Comparison of ENCODE assay signal across 8 cellular contexts in the genomic region with DNA sequence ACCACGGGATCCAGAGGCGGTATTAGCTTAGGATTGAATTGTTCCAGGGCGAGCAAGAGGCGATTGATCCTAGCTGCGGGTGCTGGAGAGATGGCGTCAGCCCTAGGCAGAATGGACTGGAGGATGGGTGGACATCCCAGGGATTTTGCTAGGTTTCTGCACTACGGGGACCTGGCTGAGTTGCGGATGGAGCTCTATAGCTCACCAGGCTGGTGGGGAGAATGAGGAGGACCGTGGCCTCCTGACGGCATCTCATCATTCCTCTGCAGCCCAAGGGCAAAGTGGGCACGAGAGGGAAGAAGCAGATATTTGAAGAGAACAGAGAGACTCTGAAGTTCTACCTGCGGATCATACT. TPM values are rescaled to one million over a fixed set of nuclear protein-coding genes. Genes with fewer than 3 reads are reported as not detected.
A peak's percentile ranks its signal among the peaks of the same experiment; 100 is the strongest.
DNase-seq lines count a peak whose midpoint lies in the region; ATAC-seq and TF ChIP-seq lines count a peak whose summit lies in the region.

No MANE protein-coding gene starts in this region.

- peak overlapping the region; percentile 25 to 89 (median 84) for H3K27ac ChIP-seq in gastroesophageal sphincter

- no peaks in the 10 kb centered on the region for H3K9me3 ChIP-seq in gastroesophageal sphincter

- no peaks in the 10 kb centered on the region for H3K27me3 ChIP-seq in gastroesophageal sphincter

- ATAC-seq in gastroesophageal sphincter (no peak), GM21381 (IDR thresholded peaks at IDR 0.05; ENCODE audit: unreplicated experiment) (no peak), HG03108 (IDR thresholded peaks at IDR 0.05; ENCODE audit: unreplicated experiment) (no peak)

- TF ChIP-seq POLR2A in gastroesophageal sphincter (IDR thresholded peaks at IDR 0.05) = no peak

- TF ChIP-seq CTCF in GM12875 (IDR thresholded peaks at IDR 0.05; ENCODE audit: borderline replicate concordance, insufficient read depth, low read depth, low read length) (no peak), WI38 (IDR thresholded peaks at IDR 0.05; ENCODE audit: low read depth, low read length) (no peak), gastroesophageal sphincter (IDR thresholded peaks at IDR 0.05) (no peak)

- WGBS in gastroesophageal sphincter (ENCODE audit: low coverage in 1 of 2), 2 donors = 3 to 27% methylated on average over 3 to 7 of the region's 12 CpGs

- DNase-seq in skeletal muscle cell (ENCODE audit: low read depth) = no peak
- DNase-seq in stimulated activated CD4-positive, alpha-beta T cell treated with anti-CD3 and anti-CD28 coated beads, Interleukin-2, amount 100 ng/mL, for 48 hours = no peak
- DNase-seq in COLO829 (ENCODE audit: low spot score) = no peak

- peaks cover 0 to 37% (median 10%) of the 10 kb centered on the region in 3 donors for H3K4me1 ChIP-seq in gastroesophageal sphincter

- H3K4me3 ChIP-seq in GM12875 (ENCODE audit: low read depth, low read length) = peak overlapping the region; percentile 86
- peak overlapping the region; percentile 99 for H3K4me3 ChIP-seq in WI38 (ENCODE audit: low read depth, low read length)
- peak overlapping the region; percentile 52 to 70 for H3K4me3 ChIP-seq in gastroesophageal sphincter
- H3K4me3 ChIP-seq in skeletal muscle cell (ENCODE audit: low read depth, low read length) = peak overlapping the region; percentile 100

- peaks cover 0 to 57% of the 10 kb centered on the region in 2 donors for H3K36me3 ChIP-seq in gastroesophageal sphincter

- no peak for TF ChIP-seq EP300 in gastroesophageal sphincter (IDR thresholded peaks at IDR 0.05)

RNA-seq across cellular contexts. Expression of a gene that starts 0.6 kb away (rescaled TPM):
- 10 to 100 TPM; 15.4 to 34.7 (median 30.7) TPM for total RNA-seq in gastroesophageal sphincter

RNA-seq across cellular contexts. Expression of a gene that starts 19.7 kb away (rescaled TPM):
- 10 to 100 TPM in 3 of 4 donors, 1 to 10 TPM in 1; 9.7 to 15.5 (median 12.9) TPM for total RNA-seq in gastroesophageal sphincter

RNA-seq across cellular contexts. Expression of a gene that starts 21.2 kb away (rescaled TPM):
- total RNA-seq in gastroesophageal sphincter = under 1 TPM; 0.13 to 0.93 (median 0.21) TPM

RNA-seq across cellular contexts. Expression of a gene that starts 28.6 kb away (rescaled TPM):
- total RNA-seq in gastroesophageal sphincter = 1 to 10 TPM in 2 of 4 donors, under 1 TPM in 2; 0.15 to 3.9 (median 1.3) TPM

RNA-seq across cellular contexts. Expression of a gene that starts 35.6 kb away (rescaled TPM):
- total RNA-seq in gastroesophageal sphincter = 10 to 100 TPM; 55.0 to 89.8 (median 76.2) TPM
